In the genomic region with DNA sequence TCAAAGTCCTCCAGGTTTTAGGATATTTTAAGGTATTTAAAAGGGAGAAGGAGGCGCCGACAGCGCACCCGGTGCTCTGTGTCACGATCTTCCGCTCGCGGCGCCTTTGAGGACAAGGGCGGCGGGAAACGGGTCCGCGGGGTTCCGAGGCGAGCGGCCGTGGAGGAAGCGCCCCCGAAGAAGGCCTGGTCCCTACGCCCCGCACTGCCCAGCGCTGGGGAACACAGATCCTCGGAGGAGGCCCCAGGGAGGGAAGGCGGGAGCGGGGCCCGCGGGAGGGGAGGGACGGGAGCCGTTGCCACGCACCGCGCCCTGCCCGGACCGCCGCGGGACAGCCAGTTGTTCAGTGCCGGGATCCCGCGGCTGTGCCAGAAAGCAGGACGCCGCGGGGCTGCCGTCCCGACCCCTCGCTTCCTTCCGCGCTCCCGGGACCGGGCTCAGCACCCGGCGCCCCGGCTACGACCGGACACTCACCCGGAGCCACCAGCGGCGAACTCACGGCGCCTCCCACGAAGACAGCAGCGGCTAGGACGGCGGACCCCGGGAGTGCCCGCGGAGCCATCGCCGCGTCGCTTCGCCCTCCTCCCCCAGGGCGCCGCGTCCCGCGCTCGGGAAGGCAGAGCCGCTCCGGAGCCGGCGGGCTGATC, we compare ENCODE assay signal across 1 cellular context.
TF ChIP-seq lines count a peak whose summit lies in the region.

No MANE protein-coding gene starts in this region.

TF ChIP-seq in K562, 482 proteins besides CTCF, POLR2A, EP300 and RAD21 (continued from another document and continues in another):
- TF ChIP-seq HDAC3 (IDR thresholded peaks at IDR 0.05; ENCODE audit: borderline replicate concordance, partially characterized antibody) (no peak), FOXM1 (IDR thresholded peaks at IDR 0.05; ENCODE audit: low read depth) (no peak), FOXM1 (CRISPR knock-in tag; IDR thresholded peaks at IDR 0.05; ENCODE audit: low read depth) (no peak), SMARCA4 (IDR thresholded peaks at IDR 0.05) (no peak), CHD1 (IDR thresholded peaks at IDR 0.05; ENCODE audit: low read length) (peak; percentile 55), NCOA1 (IDR thresholded peaks at IDR 0.05; ENCODE audit: low read depth) (no peak), ELK1 (CRISPR knock-in tag; IDR thresholded peaks at IDR 0.05) (no peak), MBD2 (IDR thresholded peaks at IDR 0.05; ENCODE audit: borderline replicate concordance, low read depth) (no peak), ZNF263 (CRISPR knock-in tag; IDR thresholded peaks at IDR 0.05; ENCODE audit: borderline replicate concordance) (no peak), ZNF124 (CRISPR knock-in tag; IDR thresholded peaks at IDR 0.05) (0 out of 2 replicates have a peak, but pooled peaks have one; percentile 23), ZBTB1 (CRISPR knock-in tag; IDR thresholded peaks at IDR 0.05; ENCODE audit: borderline replicate concordance, low read depth) (no peak; the same call in 1 of the 2 replicates), HNRNPL (IDR thresholded peaks at IDR 0.05; ENCODE audit: low read depth, low read length) (no peak), CXXC5 (CRISPR knock-in tag; IDR thresholded peaks at IDR 0.05) (no peak; the same call in none of the 2 replicates), ZNF280A (IDR thresholded peaks at IDR 0.05; ENCODE audit: low read depth, partially characterized antibody) (no peak), STAT5B (CRISPR knock-in tag; IDR thresholded peaks at IDR 0.05) (no peak), TEAD1 (CRISPR knock-in tag; IDR thresholded peaks at IDR 0.05) (peak in 1 of 2 experiments; percentile 69; a peak in 2 of 4 replicates), KLF6 (CRISPR knock-in tag; IDR thresholded peaks at IDR 0.05; ENCODE audit: borderline replicate concordance) (no peak), ZBTB17 (CRISPR knock-in tag; IDR thresholded peaks at IDR 0.05) (no peak), SNIP1 (IDR thresholded peaks at IDR 0.05; ENCODE audit: low read depth) (no peak), BCLAF1 (IDR thresholded peaks at IDR 0.05; ENCODE audit: borderline replicate concordance in 1 of 2, control insufficient read depth in 1 of 2, low read depth in 2 of 2, low read length in 1 of 2) (no peak), CEBPB (tag; IDR thresholded peaks at IDR 0.05) (no peak), XRCC5 (IDR thresholded peaks at IDR 0.05; ENCODE audit: low read depth, low read length) (no peak), TBP (optimal IDR thresholded peaks at IDR 0.05; ENCODE audit: low read depth, low read length) (peak; percentile 39), FUS (optimal IDR thresholded peaks at IDR 0.05; ENCODE audit: low read depth, low read length) (peak; percentile 71), SMAD2 (IDR thresholded peaks at IDR 0.05; ENCODE audit: low read depth, low read length) (no peak), HMGN3 (IDR thresholded peaks at IDR 0.05; ENCODE audit: borderline replicate concordance, extremely low read depth, insufficient read length, low read depth, low read length) (no peak), ZC3H11A (IDR thresholded peaks at IDR 0.05; ENCODE audit: low read depth, low read length) (no peak), PHTF2 (CRISPR knock-in tag; IDR thresholded peaks at IDR 0.05) (no peak), FIP1L1 (IDR thresholded peaks at IDR 0.05; ENCODE audit: low read depth, low read length, poor library complexity, severe bottlenecking) (peak; percentile 5), HEY1 (CRISPR knock-in tag; IDR thresholded peaks at IDR 0.05; ENCODE audit: borderline replicate concordance) (no peak)
- TF ChIP-seq, protein P1, sequence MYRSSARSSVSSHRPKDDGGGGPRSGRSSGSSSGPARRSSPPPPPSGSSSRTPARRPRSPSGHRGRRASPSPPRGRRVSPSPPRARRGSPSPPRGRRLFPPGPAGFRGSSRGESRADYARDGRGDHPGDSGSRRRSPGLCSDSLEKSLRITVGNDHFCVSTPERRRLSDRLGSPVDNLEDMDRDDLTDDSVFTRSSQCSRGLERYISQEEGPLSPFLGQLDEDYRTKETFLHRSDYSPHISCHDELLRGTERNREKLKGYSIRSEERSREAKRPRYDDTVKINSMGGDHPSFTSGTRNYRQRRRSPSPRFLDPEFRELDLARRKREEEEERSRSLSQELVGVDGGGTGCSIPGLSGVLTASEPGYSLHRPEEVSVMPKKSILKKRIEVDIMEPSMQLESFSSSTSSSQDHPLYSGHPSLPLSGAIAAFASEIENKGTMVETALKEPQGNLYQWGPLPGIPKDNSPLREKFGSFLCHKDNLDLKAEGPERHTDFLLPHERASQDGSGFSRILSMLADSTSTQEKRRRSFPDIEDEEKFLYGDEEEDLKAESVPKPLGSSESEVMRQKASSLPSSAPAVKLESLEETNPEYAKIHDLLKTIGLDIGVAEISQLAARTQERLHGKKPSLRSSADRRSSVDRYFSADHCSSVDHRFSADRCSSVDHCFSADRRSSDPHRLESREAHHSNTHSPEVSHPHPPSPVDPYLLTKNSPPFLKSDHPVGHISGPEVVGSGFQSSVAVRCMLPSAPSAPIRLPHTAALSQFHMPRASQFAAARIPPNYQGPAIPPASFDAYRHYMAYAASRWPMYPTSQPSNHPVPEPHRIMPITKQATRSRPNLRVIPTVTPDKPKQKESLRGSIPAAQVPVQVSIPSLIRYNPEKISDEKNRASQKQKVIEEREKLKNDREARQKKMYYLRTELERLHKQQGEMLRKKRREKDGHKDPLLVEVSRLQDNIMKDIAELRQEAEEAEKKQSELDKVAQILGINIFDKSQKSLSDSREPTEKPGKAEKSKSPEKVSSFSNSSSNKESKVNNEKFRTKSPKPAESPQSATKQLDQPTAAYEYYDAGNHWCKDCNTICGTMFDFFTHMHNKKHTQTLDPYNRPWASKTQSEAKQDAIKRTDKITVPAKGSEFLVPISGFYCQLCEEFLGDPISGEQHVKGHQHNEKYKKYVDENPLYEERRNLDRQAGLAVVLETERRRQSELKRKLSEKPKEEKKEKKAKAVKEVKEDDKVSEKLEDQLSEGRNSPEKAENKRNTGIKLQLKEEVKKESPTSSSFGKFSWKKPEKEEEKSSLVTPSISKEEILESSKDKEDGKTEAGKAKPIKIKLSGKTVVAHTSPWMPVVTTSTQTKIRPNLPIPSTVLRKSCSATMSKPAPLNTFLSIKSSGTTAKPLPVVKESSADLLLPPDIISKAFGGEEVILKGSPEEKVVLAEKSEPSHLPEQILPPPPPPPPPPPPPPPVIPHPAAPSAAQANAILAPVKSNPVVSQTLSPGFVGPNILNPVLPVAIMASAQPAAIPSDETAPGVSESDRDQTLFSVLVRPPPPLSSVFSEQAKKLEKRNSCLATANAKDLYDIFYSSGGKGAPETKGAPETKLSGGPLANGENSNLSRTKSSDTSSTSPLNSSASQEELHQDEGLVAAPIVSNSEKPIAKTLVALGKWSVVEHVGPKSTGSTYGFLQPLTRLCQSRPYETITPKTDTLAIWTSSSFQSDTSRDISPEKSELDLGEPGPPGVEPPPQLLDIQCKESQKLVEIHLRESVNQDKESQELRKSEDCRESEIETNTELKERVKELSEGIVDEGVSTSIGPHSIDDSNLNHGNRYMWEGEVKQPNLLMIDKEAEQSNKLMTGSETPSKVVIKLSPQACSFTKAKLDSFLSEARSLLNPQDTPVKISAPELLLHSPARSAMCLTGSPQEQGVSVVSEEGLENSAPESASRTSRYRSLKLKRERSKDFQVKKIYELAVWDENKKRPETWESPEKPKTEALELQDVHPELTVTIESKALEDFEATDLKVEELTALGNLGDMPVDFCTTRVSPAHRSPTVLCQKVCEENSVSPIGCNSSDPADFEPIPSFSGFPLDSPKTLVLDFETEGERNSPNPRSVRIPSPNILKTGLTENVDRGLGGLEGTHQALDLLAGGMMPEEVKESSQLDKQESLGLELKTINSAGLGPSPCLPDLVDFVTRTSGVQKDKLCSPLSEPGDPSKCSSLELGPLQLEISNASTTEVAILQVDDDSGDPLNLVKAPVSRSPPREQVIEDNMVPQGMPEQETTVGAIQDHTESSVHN (IDR thresholded peaks at IDR 0.05; ENCODE audit: borderline replicate concordance in 1 of 2, low read depth in 1 of 2) = no peak
- TF ChIP-seq, protein P2, sequence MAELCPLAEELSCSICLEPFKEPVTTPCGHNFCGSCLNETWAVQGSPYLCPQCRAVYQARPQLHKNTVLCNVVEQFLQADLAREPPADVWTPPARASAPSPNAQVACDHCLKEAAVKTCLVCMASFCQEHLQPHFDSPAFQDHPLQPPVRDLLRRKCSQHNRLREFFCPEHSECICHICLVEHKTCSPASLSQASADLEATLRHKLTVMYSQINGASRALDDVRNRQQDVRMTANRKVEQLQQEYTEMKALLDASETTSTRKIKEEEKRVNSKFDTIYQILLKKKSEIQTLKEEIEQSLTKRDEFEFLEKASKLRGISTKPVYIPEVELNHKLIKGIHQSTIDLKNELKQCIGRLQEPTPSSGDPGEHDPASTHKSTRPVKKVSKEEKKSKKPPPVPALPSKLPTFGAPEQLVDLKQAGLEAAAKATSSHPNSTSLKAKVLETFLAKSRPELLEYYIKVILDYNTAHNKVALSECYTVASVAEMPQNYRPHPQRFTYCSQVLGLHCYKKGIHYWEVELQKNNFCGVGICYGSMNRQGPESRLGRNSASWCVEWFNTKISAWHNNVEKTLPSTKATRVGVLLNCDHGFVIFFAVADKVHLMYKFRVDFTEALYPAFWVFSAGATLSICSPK (IDR thresholded peaks at IDR 0.05; ENCODE audit: borderline replicate concordance) = no peak
- TF ChIP-seq, protein P3, sequence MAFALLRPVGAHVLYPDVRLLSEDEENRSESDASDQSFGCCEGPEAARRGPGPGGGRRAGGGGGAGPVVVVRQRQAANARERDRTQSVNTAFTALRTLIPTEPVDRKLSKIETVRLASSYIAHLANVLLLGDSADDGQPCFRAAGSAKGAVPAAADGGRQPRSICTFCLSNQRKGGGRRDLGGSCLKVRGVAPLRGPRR (CRISPR knock-in tag; IDR thresholded peaks at IDR 0.05) = no peak
- TF ChIP-seq, protein P4, sequence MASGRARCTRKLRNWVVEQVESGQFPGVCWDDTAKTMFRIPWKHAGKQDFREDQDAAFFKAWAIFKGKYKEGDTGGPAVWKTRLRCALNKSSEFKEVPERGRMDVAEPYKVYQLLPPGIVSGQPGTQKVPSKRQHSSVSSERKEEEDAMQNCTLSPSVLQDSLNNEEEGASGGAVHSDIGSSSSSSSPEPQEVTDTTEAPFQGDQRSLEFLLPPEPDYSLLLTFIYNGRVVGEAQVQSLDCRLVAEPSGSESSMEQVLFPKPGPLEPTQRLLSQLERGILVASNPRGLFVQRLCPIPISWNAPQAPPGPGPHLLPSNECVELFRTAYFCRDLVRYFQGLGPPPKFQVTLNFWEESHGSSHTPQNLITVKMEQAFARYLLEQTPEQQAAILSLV (tag; IDR thresholded peaks at IDR 0.05) = no peak
- TF ChIP-seq, protein P5, sequence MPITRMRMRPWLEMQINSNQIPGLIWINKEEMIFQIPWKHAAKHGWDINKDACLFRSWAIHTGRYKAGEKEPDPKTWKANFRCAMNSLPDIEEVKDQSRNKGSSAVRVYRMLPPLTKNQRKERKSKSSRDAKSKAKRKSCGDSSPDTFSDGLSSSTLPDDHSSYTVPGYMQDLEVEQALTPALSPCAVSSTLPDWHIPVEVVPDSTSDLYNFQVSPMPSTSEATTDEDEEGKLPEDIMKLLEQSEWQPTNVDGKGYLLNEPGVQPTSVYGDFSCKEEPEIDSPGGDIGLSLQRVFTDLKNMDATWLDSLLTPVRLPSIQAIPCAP (CRISPR knock-in tag; IDR thresholded peaks at IDR 0.05; ENCODE audit: borderline replicate concordance) = no peak
- TF ChIP-seq, protein P6, sequence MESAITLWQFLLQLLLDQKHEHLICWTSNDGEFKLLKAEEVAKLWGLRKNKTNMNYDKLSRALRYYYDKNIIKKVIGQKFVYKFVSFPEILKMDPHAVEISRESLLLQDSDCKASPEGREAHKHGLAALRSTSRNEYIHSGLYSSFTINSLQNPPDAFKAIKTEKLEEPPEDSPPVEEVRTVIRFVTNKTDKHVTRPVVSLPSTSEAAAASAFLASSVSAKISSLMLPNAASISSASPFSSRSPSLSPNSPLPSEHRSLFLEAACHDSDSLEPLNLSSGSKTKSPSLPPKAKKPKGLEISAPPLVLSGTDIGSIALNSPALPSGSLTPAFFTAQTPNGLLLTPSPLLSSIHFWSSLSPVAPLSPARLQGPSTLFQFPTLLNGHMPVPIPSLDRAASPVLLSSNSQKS (CRISPR knock-in tag; IDR thresholded peaks at IDR 0.05) = no peak
- TF ChIP-seq, protein P7, sequence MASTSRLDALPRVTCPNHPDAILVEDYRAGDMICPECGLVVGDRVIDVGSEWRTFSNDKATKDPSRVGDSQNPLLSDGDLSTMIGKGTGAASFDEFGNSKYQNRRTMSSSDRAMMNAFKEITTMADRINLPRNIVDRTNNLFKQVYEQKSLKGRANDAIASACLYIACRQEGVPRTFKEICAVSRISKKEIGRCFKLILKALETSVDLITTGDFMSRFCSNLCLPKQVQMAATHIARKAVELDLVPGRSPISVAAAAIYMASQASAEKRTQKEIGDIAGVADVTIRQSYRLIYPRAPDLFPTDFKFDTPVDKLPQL (IDR thresholded peaks at IDR 0.05; ENCODE audit: extremely low read depth, insufficient read length) = no peak
